ENCODE assay signal across 20 cellular contexts in the genomic region with DNA sequence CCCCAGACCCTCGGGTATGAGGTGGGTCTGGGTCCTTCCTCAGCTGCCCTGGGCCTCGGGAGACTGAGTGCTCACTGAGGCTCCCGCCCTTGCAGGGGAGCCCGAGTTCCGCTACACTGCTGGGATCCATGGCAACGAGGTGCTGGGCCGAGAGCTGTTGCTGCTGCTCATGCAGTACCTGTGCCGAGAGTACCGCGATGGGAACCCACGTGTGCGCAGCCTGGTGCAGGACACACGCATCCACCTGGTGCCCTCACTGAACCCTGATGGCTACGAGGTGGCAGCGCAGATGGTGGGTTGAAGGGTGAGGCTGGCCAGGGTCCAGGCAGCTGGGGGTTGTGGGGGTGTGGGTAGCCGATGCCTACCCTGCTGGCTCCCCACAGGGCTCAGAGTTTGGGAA. TPM values are rescaled to one million over a fixed set of nuclear protein-coding genes. Genes with fewer than 3 reads are reported as not detected.
DNase-seq lines count a peak whose midpoint lies in the region; ATAC-seq, FAIRE-seq and TF ChIP-seq lines count a peak whose summit lies in the region.
"Had no signal": no experiment of that assay in that cellular context is flagged by ENCODE, and none has a peak within 500 bp of the region (broad histone marks: within the 10 kb centered on the region; RNA-seq: fewer than 3 reads in every experiment).

No MANE protein-coding gene starts in this region.

- no peak overlapping the region for H3K27ac Mint-ChIP-seq in activated T-helper 17 cell treated with anti-CD3 and anti-CD28 coated beads, Interleukin-2, amount 50 U/mL, for 72 hours
- H3K27ac Mint-ChIP-seq: CD4-positive, alpha-beta memory T cell; natural killer cell; stimulated activated effector memory CD8-positive, alpha-beta T cell treated with anti-CD3 and anti-CD28 coated beads, Interleukin-12 subunit alpha, Interleukin-12 subunit beta, amount 100 ng/mL, for 72 hours had no signal

- H3K79me2 ChIP-seq in HepG2 (ENCODE audit: insufficient read depth, low read length) (no peaks in the 10 kb centered on the region), Karpas-422 (ENCODE audit: low read length) (no peaks in the 10 kb centered on the region)

- H3K4me3 ChIP-seq in HepG2 (replicated peaks in 1 of 3; ENCODE audit: insufficient read depth in 1 of 3, low read depth in 2 of 3, low read length in 3 of 3) = no peak overlapping the region
- H3K4me3 ChIP-seq in right lobe of liver = no peak overlapping the region
- no peak overlapping the region for H3K4me3 ChIP-seq in Karpas-422 (ENCODE audit: low read length)
- no peak overlapping the region for H3K4me3 ChIP-seq in coronary artery
- H3K4me3 ChIP-seq: sigmoid colon had no signal

- in situ Hi-C loops in HepG2 (cut with HindIII; ENCODE audit: extremely low pct_ligation_motif_present, low pct_unique_long_range_greater_than_20kb) = no loop called here

- H3K4me1 ChIP-seq in HepG2 (ENCODE audit: insufficient read depth, low read length) = no peaks in the 10 kb centered on the region
- no peaks in the 10 kb centered on the region for H3K4me1 ChIP-seq in right lobe of liver
- peaks cover 17% of the 10 kb centered on the region for H3K4me1 ChIP-seq in Karpas-422 (ENCODE audit: low read length)

- DNase-seq in HepG2 (ENCODE audit: low spot score) = no peak
- DNase-seq in right lobe of liver = no peak
- peak; percentile 84 for DNase-seq in Karpas-422
- no peak for DNase-seq in coronary artery (ENCODE audit: low spot score)
- no peak for DNase-seq in NCI-H226
- DNase-seq: activated gamma-delta T cell treated with Interleukin-2 at 50 U/mL for 16 hours; CD4-positive, alpha-beta memory T cell; dermis blood vessel endothelial cell; glutamatergic neuron; natural killer cell; sigmoid colon had no signal

- 33% methylated on average over 1 of the region's 16 CpGs for WGBS in HepG2 (ENCODE audit: low lambda C conversion rate)
- 67% methylated on average over 3 of the region's 16 CpGs for WGBS in right lobe of liver (ENCODE audit: insufficient coverage, low coverage, low lambda C conversion rate, missing lambda C conversion rate)

- H3K9me2 ChIP-seq in Karpas-422 (replicated peaks; ENCODE audit: insufficient read depth, low read length) = no peaks in the 10 kb centered on the region

- H3K9me3 ChIP-seq in HepG2 (ENCODE audit: low read length) (no peaks in the 10 kb centered on the region), right lobe of liver (no peaks in the 10 kb centered on the region), Karpas-422 (ENCODE audit: low read length) (no peaks in the 10 kb centered on the region)
- H3K9me3 ChIP-seq: sigmoid colon had no signal

- POLR2A ChIA-PET in HepG2 (lab: Yijun Ruan, JAX) = no interaction called here

- H3K36me3 Mint-ChIP-seq in activated T-helper 17 cell treated with anti-CD3 and anti-CD28 coated beads, Interleukin-2, amount 50 U/mL, for 72 hours (ENCODE audit: low read depth) = peaks cover 24% of the 10 kb centered on the region
- H3K36me3 Mint-ChIP-seq: natural killer cell had no signal

- H3K36me3 ChIP-seq in HepG2 (replicated peaks in 1 of 2; ENCODE audit: control insufficient read depth in 1 of 2, insufficient read depth in 2 of 2, low read length in 2 of 2) = peaks cover 8 to 19% of the 10 kb centered on the region in 2 experiments; a peak in 4 of 5 replicates
- H3K36me3 ChIP-seq in right lobe of liver = no peaks in the 10 kb centered on the region
- H3K36me3 ChIP-seq in Karpas-422 (ENCODE audit: insufficient read depth, low read length) = no peaks in the 10 kb centered on the region

- FAIRE-seq in HepG2 (lab: Jason Lieb, UNC) = no peak
- FAIRE-seq: GM18507 had no signal

- H3K27me3 ChIP-seq in HepG2 (ENCODE audit: control insufficient read depth in 1 of 2, insufficient read depth in 2 of 2, low read length in 2 of 2) (peaks cover 3 to 21% of the 10 kb centered on the region in 2 experiments; a peak in 3 of 5 replicates), right lobe of liver (no peaks in the 10 kb centered on the region), Karpas-422 (ENCODE audit: low read length) (no peaks in the 10 kb centered on the region)

- H3K27ac ChIP-seq in HepG2 (ENCODE audit: extremely low read length, insufficient read depth, low read length) (no peak overlapping the region), right lobe of liver (no peak overlapping the region), Karpas-422 (ENCODE audit: low read length) (no peak overlapping the region), coronary artery (peak overlapping the region; percentile 27 to 99)
- H3K27ac ChIP-seq: sigmoid colon, VCaP had no signal

- no peak overlapping the region for H3K4me3 Mint-ChIP-seq in activated T-helper 17 cell treated with anti-CD3 and anti-CD28 coated beads, Interleukin-2, amount 50 U/mL, for 72 hours
- H3K4me3 Mint-ChIP-seq: CD4-positive, alpha-beta memory T cell; natural killer cell; stimulated activated effector memory CD8-positive, alpha-beta T cell treated with anti-CD3 and anti-CD28 coated beads, Interleukin-12 subunit alpha, Interleukin-12 subunit beta, amount 100 ng/mL, for 72 hours had no signal

- no peak for TF ChIP-seq RAD21 in HepG2 (CRISPR knock-in tag; IDR thresholded peaks at IDR 0.05)

- CTCF ChIA-PET in HepG2 (lab: Yijun Ruan, JAX; ENCODE audit: low intra/inter-chr PET ratio, low total read pairs) = no interaction called here

- H3K27me3 Mint-ChIP-seq in activated T-helper 17 cell treated with anti-CD3 and anti-CD28 coated beads, Interleukin-2, amount 50 U/mL, for 72 hours = no peaks in the 10 kb centered on the region
- H3K27me3 Mint-ChIP-seq: CD4-positive, alpha-beta memory T cell had no signal

- TF ChIP-seq POLR2A in HepG2 (IDR thresholded peaks at IDR 0.05; ENCODE audit: insufficient read depth in 1 of 2, low read depth in 2 of 2, low read length in 2 of 2) (no peak), right lobe of liver (IDR thresholded peaks at IDR 0.05) (no peak)

- ATAC-seq in HepG2 = peak; percentile 8; the same call in 2 of the 3 replicates
- no peak for ATAC-seq in right lobe of liver
- ATAC-seq in HG02759 (IDR thresholded peaks at IDR 0.05; ENCODE audit: unreplicated experiment) = no peak
- ATAC-seq in activated T-helper 17 cell treated with anti-CD3 and anti-CD28 coated beads, Interleukin-2, amount 50 U/mL, for 72 hours (replicated peaks) = no peak
- ATAC-seq: natural killer cell; stimulated activated effector memory CD8-positive, alpha-beta T cell treated with anti-CD3 and anti-CD28 coated beads, Interleukin-12 subunit alpha, Interleukin-12 subunit beta, amount 100 ng/mL, for 72 hours had no signal

- H2AFZ ChIP-seq in HepG2 (ENCODE audit: low read length) (no peak overlapping the region), Karpas-422 (ENCODE audit: low read length) (no peak overlapping the region)

- no TSS peak for BruUV-seq in HepG2 (replicated peaks; lab: Mats Ljungman, UMichigan)

- TF ChIP-seq CTCF in HepG2 (CRISPR knock-in tag; IDR thresholded peaks at IDR 0.05) (no peak), right lobe of liver (IDR thresholded peaks at IDR 0.05) (no peak), coronary artery (IDR thresholded peaks at IDR 0.05) (no peak)

- H3K9me3 Mint-ChIP-seq in activated T-helper 17 cell treated with anti-CD3 and anti-CD28 coated beads, Interleukin-2, amount 50 U/mL, for 72 hours = no peaks in the 10 kb centered on the region
- H3K9me3 Mint-ChIP-seq: CD4-positive, alpha-beta memory T cell; natural killer cell; stimulated activated effector memory CD8-positive, alpha-beta T cell treated with anti-CD3 and anti-CD28 coated beads, Interleukin-12 subunit alpha, Interleukin-12 subunit beta, amount 100 ng/mL, for 72 hours had no signal

- H3K9ac ChIP-seq in HepG2 (ENCODE audit: insufficient read depth, low read depth, low read length) (no peak overlapping the region), Karpas-422 (ENCODE audit: low read length) (no peak overlapping the region)

- intact Hi-C loops in HepG2 (cut with micrococcal nuclease; ENCODE audit: unreplicated experiment) = no loop called here
- intact Hi-C loops in right lobe of liver (cut with DNase I) = no loop called here

- TF ChIP-seq EP300 in HepG2 (IDR thresholded peaks at IDR 0.05; ENCODE audit: low read depth in 2 of 2, low read length in 2 of 2) = no peak
- TF ChIP-seq EP300 in HepG2 (CRISPR knock-in tag; IDR thresholded peaks at IDR 0.05; ENCODE audit: borderline replicate concordance) = no peak

- H3K4me2 ChIP-seq in HepG2 (ENCODE audit: low read depth, low read length) (no peak overlapping the region), Karpas-422 (ENCODE audit: low read depth, low read length, poor library complexity, severe bottlenecking) (no peak overlapping the region)

- H3K4me1 Mint-ChIP-seq in activated T-helper 17 cell treated with anti-CD3 and anti-CD28 coated beads, Interleukin-2, amount 50 U/mL, for 72 hours = no peaks in the 10 kb centered on the region
- H3K4me1 Mint-ChIP-seq: CD4-positive, alpha-beta memory T cell; natural killer cell; stimulated activated effector memory CD8-positive, alpha-beta T cell treated with anti-CD3 and anti-CD28 coated beads, Interleukin-12 subunit alpha, Interleukin-12 subunit beta, amount 100 ng/mL, for 72 hours had no signal

- no peaks in the 10 kb centered on the region for H4K20me1 ChIP-seq in HepG2 (ENCODE audit: insufficient read depth, low read length)
- H4K20me1 ChIP-seq in Karpas-422 (ENCODE audit: insufficient read depth, low read depth, low read length) = no peaks in the 10 kb centered on the region; the same call in 1 of the 2 replicates

RNA-seq across cellular contexts. Expression of a gene that starts 7.6 kb away (rescaled TPM):
- total RNA-seq in HepG2 (2016; rRNA removed; fragmentation: Illumina TruSeq; extraction: Trizol) = 0.22 TPM in 1 of 2 replicates, not detected in the other
- not detected in 2 replicates for total RNA-seq in HepG2 (2016; cell fraction: cytosol; rRNA removed; fragmentation: Illumina TruSeq; extraction: Trizol; ENCODE audit: low read depth)
- total RNA-seq in HepG2 (2016; cell fraction: insoluble cytoplasmic fraction; rRNA removed; fragmentation: Illumina TruSeq; extraction: Trizol) = 0.04 TPM in 1 of 2 replicates, not detected in the other
- total RNA-seq in HepG2 (2016; cell fraction: membrane; rRNA removed; fragmentation: Illumina TruSeq; extraction: Trizol) = not detected in 2 replicates
- not detected in 2 replicates for total RNA-seq in HepG2 (2016; cell fraction: nucleus; rRNA removed; fragmentation: Illumina TruSeq; extraction: Trizol)
- polyA plus RNA-seq in HepG2 (2011; rRNA removed) = 0.55 and 0.81 TPM in 2 replicates
- 0.15 and 0.27 TPM in 2 replicates for polyA plus RNA-seq in HepG2 (2011; cell fraction: cytosol; rRNA removed)
- 6.7 and 6.8 TPM in 2 replicates for polyA plus RNA-seq in HepG2 (2011; cell fraction: nucleus; rRNA removed)
- polyA plus RNA-seq in HepG2 (2012) = 0.96 and 1.3 TPM in 2 replicates
- polyA plus RNA-seq in HepG2 (2016; cell fraction: cytosol; fragmentation: Illumina TruSeq; extraction: Trizol; ENCODE audit: low read depth) = not detected in 2 replicates
- polyA plus RNA-seq in HepG2 (2016; cell fraction: insoluble cytoplasmic fraction; fragmentation: Illumina TruSeq; extraction: Trizol; ENCODE audit: low read depth) = not detected in 2 replicates
- not detected in 2 replicates for polyA plus RNA-seq in HepG2 (2016; cell fraction: membrane; fragmentation: Illumina TruSeq; extraction: Trizol; ENCODE audit: low read depth)
- 0.29 and 0.89 TPM in 2 replicates for polyA plus RNA-seq in HepG2 (2016; cell fraction: nucleus; fragmentation: Illumina TruSeq; extraction: Trizol; ENCODE audit: insufficient read depth, low read depth)
- polyA minus RNA-seq in HepG2 (2011; rRNA and poly(A)+ RNA removed; ENCODE audit: low replicate concordance) = 0.14 TPM in 1 of 2 replicates, not detected in the other
- polyA minus RNA-seq in HepG2 (2011; cell fraction: cytosol; rRNA and poly(A)+ RNA removed) = 0.18 and 0.79 TPM in 2 replicates
- polyA minus RNA-seq in HepG2 (2011; cell fraction: nucleus; rRNA and poly(A)+ RNA removed) = 0.37 and 0.64 TPM in 2 replicates
- total RNA-seq in right lobe of liver = 10 to 100 TPM in 4 of 6 experiments, 1 to 10 TPM in 2; 7.8 to 37.8 (median 14.3) TPM
- 5.9 TPM in 1 of 2 replicates, not detected in the other for total RNA-seq in Karpas-422 (2014; rRNA removed; shearing (Covaris generic); ENCODE audit: low replicate concordance)
- 1 to 10 TPM; 1.2 to 5.3 TPM for total RNA-seq in activated T-helper 17 cell treated with anti-CD3 and anti-CD28 coated beads, Interleukin-2, amount 50 U/mL, for 72 hours
- total RNA-seq: Daoy, NCI-H460 had no signal

RNA-seq across cellular contexts. Expression of a gene that starts 11.6 kb away (rescaled TPM):
- total RNA-seq in HepG2 (2016; rRNA removed; fragmentation: Illumina TruSeq; extraction: Trizol) (87.6 and 98.8 TPM in 2 replicates), right lobe of liver (10 to 100 TPM; 36.4 to 73.4 (median 57.3) TPM)
- total RNA-seq in HepG2 (2016; cell fraction: cytosol; rRNA removed; fragmentation: Illumina TruSeq; extraction: Trizol; ENCODE audit: low read depth) = 118 and 152 TPM in 2 replicates
- 74.7 and 95.4 TPM in 2 replicates for total RNA-seq in HepG2 (2016; cell fraction: insoluble cytoplasmic fraction; rRNA removed; fragmentation: Illumina TruSeq; extraction: Trizol)
- total RNA-seq in HepG2 (2016; cell fraction: membrane; rRNA removed; fragmentation: Illumina TruSeq; extraction: Trizol) = 139 and 187 TPM in 2 replicates
- total RNA-seq in HepG2 (2016; cell fraction: nucleus; rRNA removed; fragmentation: Illumina TruSeq; extraction: Trizol) = 49.1 and 55.1 TPM in 2 replicates
- polyA plus RNA-seq in HepG2 (2011; rRNA removed) = 86.7 and 95.1 TPM in 2 replicates
- 65.5 and 120 TPM in 2 replicates for polyA plus RNA-seq in HepG2 (2011; cell fraction: cytosol; rRNA removed)
- polyA plus RNA-seq in HepG2 (2011; cell fraction: nucleus; rRNA removed) = 88.2 and 88.7 TPM in 2 replicates
- polyA plus RNA-seq in HepG2 (2012) = 64.0 and 65.2 TPM in 2 replicates
- 134 and 181 TPM in 2 replicates for polyA plus RNA-seq in HepG2 (2016; cell fraction: cytosol; fragmentation: Illumina TruSeq; extraction: Trizol; ENCODE audit: low read depth)
- polyA plus RNA-seq in HepG2 (2016; cell fraction: insoluble cytoplasmic fraction; fragmentation: Illumina TruSeq; extraction: Trizol; ENCODE audit: low read depth) = 104 and 131 TPM in 2 replicates
- polyA plus RNA-seq in HepG2 (2016; cell fraction: membrane; fragmentation: Illumina TruSeq; extraction: Trizol; ENCODE audit: low read depth) = 176 and 207 TPM in 2 replicates
- polyA plus RNA-seq in HepG2 (2016; cell fraction: nucleus; fragmentation: Illumina TruSeq; extraction: Trizol; ENCODE audit: insufficient read depth, low read depth) = 104 and 121 TPM in 2 replicates
- 82.4 and 267 TPM in 2 replicates for polyA minus RNA-seq in HepG2 (2011; rRNA and poly(A)+ RNA removed; ENCODE audit: low replicate concordance)
- polyA minus RNA-seq in HepG2 (2011; cell fraction: cytosol; rRNA and poly(A)+ RNA removed) = 16.1 and 23.4 TPM in 2 replicates
- 22.9 TPM in 2 replicates for polyA minus RNA-seq in HepG2 (2011; cell fraction: nucleus; rRNA and poly(A)+ RNA removed)
- 165 and 217 TPM in 2 replicates for total RNA-seq in Karpas-422 (2014; rRNA removed; shearing (Covaris generic); ENCODE audit: low replicate concordance)
- total RNA-seq in activated T-helper 17 cell treated with anti-CD3 and anti-CD28 coated beads, Interleukin-2, amount 50 U/mL, for 72 hours = 100 to 1,000 TPM; 114 to 181 TPM

RNA-seq across cellular contexts. Expression of a gene that starts 29.4 kb away (rescaled TPM):
- total RNA-seq in HepG2 (2016; rRNA removed; fragmentation: Illumina TruSeq; extraction: Trizol) = 1.7 and 1.8 TPM in 2 replicates
- total RNA-seq in HepG2 (2016; cell fraction: cytosol; rRNA removed; fragmentation: Illumina TruSeq; extraction: Trizol; ENCODE audit: low read depth) = 0.62 TPM in 1 of 2 replicates, not detected in the other
- total RNA-seq in HepG2 (2016; cell fraction: insoluble cytoplasmic fraction; rRNA removed; fragmentation: Illumina TruSeq; extraction: Trizol) = 0.56 and 1.0 TPM in 2 replicates
- 0.34 TPM in 1 of 2 replicates, not detected in the other for total RNA-seq in HepG2 (2016; cell fraction: membrane; rRNA removed; fragmentation: Illumina TruSeq; extraction: Trizol)
- not detected in 2 replicates for total RNA-seq in HepG2 (2016; cell fraction: nucleus; rRNA removed; fragmentation: Illumina TruSeq; extraction: Trizol)
- polyA plus RNA-seq in HepG2 (2011; rRNA removed) = not detected in 2 replicates
- polyA plus RNA-seq in HepG2 (2011; cell fraction: cytosol; rRNA removed) = 0.18 TPM in 1 of 2 replicates, not detected in the other
- polyA plus RNA-seq in HepG2 (2011; cell fraction: nucleus; rRNA removed) = 1.1 TPM in 1 of 2 replicates, not detected in the other
- polyA plus RNA-seq in HepG2 (2012) = not detected in 2 replicates
- 0.51 TPM in 1 of 2 replicates, not detected in the other for polyA plus RNA-seq in HepG2 (2016; cell fraction: cytosol; fragmentation: Illumina TruSeq; extraction: Trizol; ENCODE audit: low read depth)
- polyA plus RNA-seq in HepG2 (2016; cell fraction: insoluble cytoplasmic fraction; fragmentation: Illumina TruSeq; extraction: Trizol; ENCODE audit: low read depth) = 1.1 and 2.1 TPM in 2 replicates
- polyA plus RNA-seq in HepG2 (2016; cell fraction: membrane; fragmentation: Illumina TruSeq; extraction: Trizol; ENCODE audit: low read depth) = not detected in 2 replicates
- polyA plus RNA-seq in HepG2 (2016; cell fraction: nucleus; fragmentation: Illumina TruSeq; extraction: Trizol; ENCODE audit: insufficient read depth, low read depth) = not detected in 2 replicates
- polyA minus RNA-seq in HepG2 (2011; rRNA and poly(A)+ RNA removed; ENCODE audit: low replicate concordance) = not detected in 2 replicates
- not detected in 2 replicates for polyA minus RNA-seq in HepG2 (2011; cell fraction: cytosol; rRNA and poly(A)+ RNA removed)
- polyA minus RNA-seq in HepG2 (2011; cell fraction: nucleus; rRNA and poly(A)+ RNA removed) = not detected in 2 replicates
- 1 to 10 TPM in 1 of 6 experiments, not detected in 5; 2.0 TPM for total RNA-seq in right lobe of liver
- total RNA-seq in Karpas-422 (2014; rRNA removed; shearing (Covaris generic); ENCODE audit: low replicate concordance) = not detected in 2 replicates
- not detected for total RNA-seq in activated T-helper 17 cell treated with anti-CD3 and anti-CD28 coated beads, Interleukin-2, amount 50 U/mL, for 72 hours
- total RNA-seq: CD4-positive, alpha-beta memory T cell; Daoy; dermis blood vessel endothelial cell; left lobe of liver; natural killer cell; NCI-H460; sigmoid colon; T-helper 1 cell treated with Interleukin-12 subunit alpha and Interleukin-12 subunit beta and Interleukin-4 antibody, amounts not matched to agents 30 ng/mL and 1 ng/mL, for 36 hours had no signal
- polyA plus RNA-seq: CD4-positive, alpha-beta memory T cell had no signal

RNA-seq across cellular contexts. Expression of a gene that starts 29.4 kb away (rescaled TPM):
- total RNA-seq in HepG2 (2016; rRNA removed; fragmentation: Illumina TruSeq; extraction: Trizol) = 2.4 and 5.2 TPM in 2 replicates
- total RNA-seq in HepG2 (2016; cell fraction: cytosol; rRNA removed; fragmentation: Illumina TruSeq; extraction: Trizol; ENCODE audit: low read depth) = 1.4 and 2.1 TPM in 2 replicates
- total RNA-seq in HepG2 (2016; cell fraction: insoluble cytoplasmic fraction; rRNA removed; fragmentation: Illumina TruSeq; extraction: Trizol) = 2.6 and 4.6 TPM in 2 replicates
- total RNA-seq in HepG2 (2016; cell fraction: membrane; rRNA removed; fragmentation: Illumina TruSeq; extraction: Trizol) = 2.7 and 2.8 TPM in 2 replicates
- 7.3 and 9.5 TPM in 2 replicates for total RNA-seq in HepG2 (2016; cell fraction: nucleus; rRNA removed; fragmentation: Illumina TruSeq; extraction: Trizol)
- polyA plus RNA-seq in HepG2 (2011; rRNA removed) = 5.4 and 6.6 TPM in 2 replicates
- polyA plus RNA-seq in HepG2 (2011; cell fraction: cytosol; rRNA removed) = 2.2 and 3.1 TPM in 2 replicates
- polyA plus RNA-seq in HepG2 (2011; cell fraction: nucleus; rRNA removed) = 30.4 and 31.3 TPM in 2 replicates
- 4.0 and 4.2 TPM in 2 replicates for polyA plus RNA-seq in HepG2 (2012)
- 1.0 and 1.4 TPM in 2 replicates for polyA plus RNA-seq in HepG2 (2016; cell fraction: cytosol; fragmentation: Illumina TruSeq; extraction: Trizol; ENCODE audit: low read depth)
- polyA plus RNA-seq in HepG2 (2016; cell fraction: insoluble cytoplasmic fraction; fragmentation: Illumina TruSeq; extraction: Trizol; ENCODE audit: low read depth) = 1.9 and 2.4 TPM in 2 replicates
- polyA plus RNA-seq in HepG2 (2016; cell fraction: membrane; fragmentation: Illumina TruSeq; extraction: Trizol; ENCODE audit: low read depth) = 1.9 and 2.2 TPM in 2 replicates
- 20.1 and 20.6 TPM in 2 replicates for polyA plus RNA-seq in HepG2 (2016; cell fraction: nucleus; fragmentation: Illumina TruSeq; extraction: Trizol; ENCODE audit: insufficient read depth, low read depth)
- 11.8 and 14.8 TPM in 2 replicates for polyA minus RNA-seq in HepG2 (2011; rRNA and poly(A)+ RNA removed; ENCODE audit: low replicate concordance)
- polyA minus RNA-seq in HepG2 (2011; cell fraction: cytosol; rRNA and poly(A)+ RNA removed) = 3.9 and 5.2 TPM in 2 replicates
- polyA minus RNA-seq in HepG2 (2011; cell fraction: nucleus; rRNA and poly(A)+ RNA removed) = 17.9 and 18.9 TPM in 2 replicates
- 10 to 100 TPM in 5 of 6 experiments, 1 to 10 TPM in 1; 8.7 to 22.9 (median 14.6) TPM for total RNA-seq in right lobe of liver
- 34.5 and 47.1 TPM in 2 replicates for total RNA-seq in Karpas-422 (2014; rRNA removed; shearing (Covaris generic); ENCODE audit: low replicate concordance)
- total RNA-seq in activated T-helper 17 cell treated with anti-CD3 and anti-CD28 coated beads, Interleukin-2, amount 50 U/mL, for 72 hours = 10 to 100 TPM; 27.8 to 33.9 TPM

RNA-seq across cellular contexts. Expression of a gene that starts 46.4 kb away (rescaled TPM):
- total RNA-seq in HepG2 (2016; rRNA removed; fragmentation: Illumina TruSeq; extraction: Trizol) (0.22 TPM in 1 of 2 replicates, not detected in the other), right lobe of liver (under 1 TPM in 3 of 6 experiments, not detected in 3; 0.31 to 0.56 (median 0.46) TPM)
- total RNA-seq in HepG2 (2016; cell fraction: cytosol; rRNA removed; fragmentation: Illumina TruSeq; extraction: Trizol; ENCODE audit: low read depth) = not detected in 2 replicates
- total RNA-seq in HepG2 (2016; cell fraction: insoluble cytoplasmic fraction; rRNA removed; fragmentation: Illumina TruSeq; extraction: Trizol) = not detected in 2 replicates
- not detected in 2 replicates for total RNA-seq in HepG2 (2016; cell fraction: membrane; rRNA removed; fragmentation: Illumina TruSeq; extraction: Trizol)
- total RNA-seq in HepG2 (2016; cell fraction: nucleus; rRNA removed; fragmentation: Illumina TruSeq; extraction: Trizol) = not detected in 2 replicates
- polyA plus RNA-seq in HepG2 (2011; rRNA removed) = 0.18 TPM in 1 of 2 replicates, not detected in the other
- 0.13 TPM in 1 of 2 replicates, not detected in the other for polyA plus RNA-seq in HepG2 (2011; cell fraction: cytosol; rRNA removed)
- polyA plus RNA-seq in HepG2 (2011; cell fraction: nucleus; rRNA removed) = 1.5 and 1.9 TPM in 2 replicates
- 0.35 and 0.49 TPM in 2 replicates for polyA plus RNA-seq in HepG2 (2012)
- polyA plus RNA-seq in HepG2 (2016; cell fraction: cytosol; fragmentation: Illumina TruSeq; extraction: Trizol; ENCODE audit: low read depth) = not detected in 2 replicates
- polyA plus RNA-seq in HepG2 (2016; cell fraction: insoluble cytoplasmic fraction; fragmentation: Illumina TruSeq; extraction: Trizol; ENCODE audit: low read depth) = not detected in 2 replicates
- not detected in 2 replicates for polyA plus RNA-seq in HepG2 (2016; cell fraction: membrane; fragmentation: Illumina TruSeq; extraction: Trizol; ENCODE audit: low read depth)
- polyA plus RNA-seq in HepG2 (2016; cell fraction: nucleus; fragmentation: Illumina TruSeq; extraction: Trizol; ENCODE audit: insufficient read depth, low read depth) = not detected in 2 replicates
- polyA minus RNA-seq in HepG2 (2011; rRNA and poly(A)+ RNA removed; ENCODE audit: low replicate concordance) = 0.19 and 0.24 TPM in 2 replicates
- polyA minus RNA-seq in HepG2 (2011; cell fraction: cytosol; rRNA and poly(A)+ RNA removed) = not detected in 2 replicates
- 0.62 and 0.90 TPM in 2 replicates for polyA minus RNA-seq in HepG2 (2011; cell fraction: nucleus; rRNA and poly(A)+ RNA removed)
- total RNA-seq in Karpas-422 (2014; rRNA removed; shearing (Covaris generic); ENCODE audit: low replicate concordance) = 1.9 TPM in 1 of 2 replicates, not detected in the other
- 1 to 10 TPM in 1 of 2 donors, not detected in 1; 2.4 TPM for total RNA-seq in activated T-helper 17 cell treated with anti-CD3 and anti-CD28 coated beads, Interleukin-2, amount 50 U/mL, for 72 hours
- total RNA-seq: Daoy, left lobe of liver, NCI-H460 had no signal
- polyA plus RNA-seq: CD4-positive, alpha-beta memory T cell had no signal

Comparison
In these comparisons a context has a peak if more than half of its experiments do, and no peak if none do; other contexts are left out.
1. H3K27ac ChIP-seq: peak in coronary artery (2 of 2); none in HepG2 (single experiment), right lobe of liver (0 of 3) and Karpas-422 (single experiment).